In genomic region chr16:1078579-1079021, GRCh38 we compare ENCODE assay signal across 1 cellular context.
TF ChIP-seq lines count a peak whose summit lies in the region.

No MANE protein-coding gene starts in this region.

TF ChIP-seq in SK-N-SH, 30 proteins besides CTCF, POLR2A, EP300 and RAD21 (continued from another document):
- no peak for TF ChIP-seq REST (IDR thresholded peaks at IDR 0.05; ENCODE audit: low read depth, low read length)
- no peak for TF ChIP-seq CHD2 (IDR thresholded peaks at IDR 0.05; ENCODE audit: low read length, partially characterized antibody)
- no peak for TF ChIP-seq MXI1 (IDR thresholded peaks at IDR 0.05; ENCODE audit: low read depth, low read length)
- TF ChIP-seq TAF1 (IDR thresholded peaks at IDR 0.05; ENCODE audit: borderline replicate concordance, low read depth, low read length), result no peak
- no peak for TF ChIP-seq YY1 (IDR thresholded peaks at IDR 0.05; ENCODE audit: low read depth)
- TF ChIP-seq USF1 (IDR thresholded peaks at IDR 0.05; ENCODE audit: borderline replicate concordance, low read depth), result no peak
- TF ChIP-seq SMC3 (IDR thresholded peaks at IDR 0.05; ENCODE audit: low read depth, low read length), result no peak
- no peak for TF ChIP-seq PBX3 (IDR thresholded peaks at IDR 0.05)
- peak; percentile 65 for TF ChIP-seq NFIC (IDR thresholded peaks at IDR 0.05; ENCODE audit: borderline replicate concordance)
- TF ChIP-seq MEF2A (IDR thresholded peaks at IDR 0.05; ENCODE audit: borderline replicate concordance, low read depth), result no peak
- TF ChIP-seq USF2 (IDR thresholded peaks at IDR 0.05; ENCODE audit: borderline replicate concordance, low read depth, low read length), result no peak
- TF ChIP-seq GABPA (IDR thresholded peaks at IDR 0.05; ENCODE audit: low read depth), result no peak
- no peak for TF ChIP-seq IRF3 (IDR thresholded peaks at IDR 0.05; ENCODE audit: low read depth, low read length)
- TF ChIP-seq RFX5 (IDR thresholded peaks at IDR 0.05; ENCODE audit: low read length), result no peak
- peak; percentile 48 for TF ChIP-seq TCF12 (IDR thresholded peaks at IDR 0.05)
- peak; percentile 47 for TF ChIP-seq FOSL2 (IDR thresholded peaks at IDR 0.05; ENCODE audit: borderline replicate concordance, low read depth)
- TF ChIP-seq RXRA (IDR thresholded peaks at IDR 0.05; ENCODE audit: borderline replicate concordance, low read depth), result no peak
- no peak for TF ChIP-seq ZBTB33 (IDR thresholded peaks at IDR 0.05; ENCODE audit: borderline replicate concordance, low read depth)
- no peak for TF ChIP-seq SIN3A (IDR thresholded peaks at IDR 0.05; ENCODE audit: borderline replicate concordance, low read depth, low read length)
- no peak for TF ChIP-seq NRF1 (IDR thresholded peaks at IDR 0.05; ENCODE audit: low read depth, low read length)
- TF ChIP-seq RCOR1 (IDR thresholded peaks at IDR 0.05; ENCODE audit: low read length), result no peak
- TF ChIP-seq GATA2 (CRISPR knock-in tag; IDR thresholded peaks at IDR 0.05), result no peak
- no peak for TF ChIP-seq TEAD4 (IDR thresholded peaks at IDR 0.05; ENCODE audit: borderline replicate concordance, insufficient read depth)
- TF ChIP-seq MAX (IDR thresholded peaks at IDR 0.05; ENCODE audit: low read depth), result no peak; the same call in 1 of the 2 replicates
- peak; percentile 34; the same call in 1 of the 2 replicates for TF ChIP-seq JUND (IDR thresholded peaks at IDR 0.05)
- TF ChIP-seq ELF1 (IDR thresholded peaks at IDR 0.05), result no peak
TF ChIP-seq in SK-N-SH: peak in this region for 4.
